18 cellular contexts compared by ENCODE assay signal in genomic region chr12:26278266-26278665, GRCh38.
"Had no signal": no experiment of that assay in that cellular context is flagged by ENCODE, and none has a peak within 500 bp of the region (broad histone marks: within the 10 kb centered on the region; RNA-seq: fewer than 3 reads in every experiment).

No MANE protein-coding gene starts in this region.

- H3K4me3 Mint-ChIP-seq: activated naive CD8-positive, alpha-beta T cell; activated T-cell treated with anti-CD3 and anti-CD28 coated beads, Interleukin-2, amount 50 U/mL, for 24 hours; activated T-helper 17 cell treated with anti-CD3 and anti-CD28 coated beads, Interleukin-2, amount 50 U/mL, for 72 hours; central memory CD8-positive, alpha-beta T cell; nephron progenitor cell; stimulated activated effector memory CD8-positive, alpha-beta T cell treated with anti-CD3 and anti-CD28 coated beads, Interleukin-12 subunit alpha, Interleukin-12 subunit beta, amount 100 ng/mL, for 72 hours; WTC11 had no signal

- H3K27ac Mint-ChIP-seq: activated naive CD8-positive, alpha-beta T cell; activated T-cell treated with anti-CD3 and anti-CD28 coated beads, Interleukin-2, amount 50 U/mL, for 24 hours; activated T-helper 17 cell treated with anti-CD3 and anti-CD28 coated beads, Interleukin-2, amount 50 U/mL, for 72 hours; WTC11 had no signal

- H3K9me3 Mint-ChIP-seq: activated T-cell treated with anti-CD3 and anti-CD28 coated beads, Interleukin-2, amount 50 U/mL, for 24 hours; activated T-helper 17 cell treated with anti-CD3 and anti-CD28 coated beads, Interleukin-2, amount 50 U/mL, for 72 hours; central memory CD8-positive, alpha-beta T cell; nephron progenitor cell; stimulated activated effector memory CD8-positive, alpha-beta T cell treated with anti-CD3 and anti-CD28 coated beads, Interleukin-12 subunit alpha, Interleukin-12 subunit beta, amount 100 ng/mL, for 72 hours; WTC11 had no signal

- H3K27me3 ChIP-seq: adrenal gland, ascending aorta, esophagus muscularis mucosa, gastrocnemius medialis, uterus had no signal

- H2AFZ ChIP-seq: parathyroid adenoma had no signal

- H3K27ac ChIP-seq: adrenal gland, ascending aorta, esophagus muscularis mucosa, gastrocnemius medialis, parathyroid adenoma, uterus had no signal

- H3K4me1 Mint-ChIP-seq: central memory CD8-positive, alpha-beta T cell had no signal

- ATAC-seq: activated T-helper 17 cell treated with anti-CD3 and anti-CD28 coated beads, Interleukin-2, amount 50 U/mL, for 72 hours; gastrocnemius medialis; left ventricle myocardium superior; right cardiac atrium; stimulated activated effector memory CD8-positive, alpha-beta T cell treated with anti-CD3 and anti-CD28 coated beads, Interleukin-12 subunit alpha, Interleukin-12 subunit beta, amount 100 ng/mL, for 72 hours; WTC11 had no signal

- H3K36me3 Mint-ChIP-seq: activated naive CD8-positive, alpha-beta T cell; WTC11 had no signal

- H3K9ac ChIP-seq: parathyroid adenoma had no signal

- H3K27me3 Mint-ChIP-seq: activated naive CD8-positive, alpha-beta T cell; central memory CD8-positive, alpha-beta T cell had no signal

- H3K79me2 ChIP-seq: parathyroid adenoma had no signal

- H3K36me3 ChIP-seq: adrenal gland, ascending aorta, esophagus muscularis mucosa, gastrocnemius medialis, uterus had no signal

- DNase-seq: activated T-cell treated with anti-CD3 and anti-CD28 coated beads, Interleukin-2, amount 50 U/mL, for 24 hours; adrenal gland; gastrocnemius medialis; hypothalamus; left ventricle myocardium superior; nephron progenitor cell; right cardiac atrium; stimulated activated CD4-positive, alpha-beta T cell treated with anti-CD3 and anti-CD28 coated beads, Interleukin-2, amount 100 ng/mL, for 24 hours; trophoblast cell; uterus had no signal

- H3K9me3 ChIP-seq: adrenal gland, ascending aorta, esophagus muscularis mucosa, gastrocnemius medialis, uterus had no signal

- H3K4me3 ChIP-seq: adrenal gland, ascending aorta, esophagus muscularis mucosa, gastrocnemius medialis, uterus had no signal
